Comparison of ENCODE assay signal across 23 cellular contexts in the genomic region with DNA sequence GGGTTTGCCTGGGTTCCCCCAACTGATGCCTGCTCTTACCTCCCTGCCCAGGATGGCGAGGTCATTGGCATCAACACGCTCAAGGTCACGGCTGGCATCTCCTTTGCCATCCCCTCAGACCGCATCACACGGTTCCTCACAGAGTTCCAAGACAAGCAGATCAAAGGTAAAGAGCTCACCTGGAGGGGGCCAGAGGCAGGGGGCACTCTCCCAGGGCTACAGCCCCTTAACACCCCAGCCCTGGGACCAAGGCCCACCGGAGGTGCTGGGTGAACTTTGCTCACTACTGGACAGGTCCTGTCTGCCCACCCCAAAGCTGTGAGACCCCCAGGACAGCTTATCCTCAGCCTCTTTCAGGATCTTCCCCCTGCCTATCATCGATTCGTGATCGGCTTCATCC. TPM values are rescaled to one million over a fixed set of nuclear protein-coding genes. Genes with fewer than 3 reads are reported as not detected.
DNase-seq lines count a peak whose midpoint lies in the region; ATAC-seq and TF ChIP-seq lines count a peak whose summit lies in the region.
"Had no signal": no experiment of that assay in that cellular context is flagged by ENCODE, and none has a peak within 500 bp of the region (broad histone marks: within the 10 kb centered on the region; RNA-seq: fewer than 3 reads in every experiment).

No MANE protein-coding gene starts in this region.

- H3K27ac ChIP-seq in right atrium auricular region = no peak overlapping the region
- H3K27ac ChIP-seq in aorta (ENCODE audit: low read depth in 1 of 2, low read length in 2 of 2) = no peak overlapping the region
- H3K27ac ChIP-seq: A549, PC-9 had no signal

- peaks cover 17% of the 10 kb centered on the region for H3K36me3 ChIP-seq in right atrium auricular region
- H3K36me3 ChIP-seq in aorta (ENCODE audit: control insufficient read depth in 1 of 2, insufficient read depth in 2 of 2, low read length in 1 of 2) = no peaks in the 10 kb centered on the region
- H3K36me3 ChIP-seq in MG63 = no peaks in the 10 kb centered on the region

- H3K9me3 ChIP-seq in right atrium auricular region (no peaks in the 10 kb centered on the region), aorta (ENCODE audit: control insufficient read depth, low read length) (no peaks in the 10 kb centered on the region), MG63 (no peaks in the 10 kb centered on the region)
- H3K9me3 ChIP-seq: A549 had no signal

- H3K27ac Mint-ChIP-seq in glutamatergic neuron (ENCODE audit: unreplicated experiment) = no peak overlapping the region
- H3K27ac Mint-ChIP-seq: CD4-positive, alpha-beta T cell; IgD-negative memory B cell had no signal

- H3K4me3 ChIP-seq in right atrium auricular region = no peak overlapping the region
- H3K4me3 ChIP-seq in aorta (ENCODE audit: low read length in 2 of 2) = no peak overlapping the region
- H3K4me3 ChIP-seq in MG63 = no peak overlapping the region
- H3K4me3 ChIP-seq: A549, PC-9 had no signal

- intact Hi-C loops in left ventricle myocardium superior (cut with micrococcal nuclease) (no loop called here), posterior vena cava (cut with DNase I) (loop anchor here in 1 of 2 donors (2.0 kb wide), 1 partner anchor 51 kb away; no protein-coding TSS in a partner anchor), aorta (cut with DNase I) (no loop called here)

- DNase-seq in left ventricle myocardium superior = peak; percentile 15
- DNase-seq in right atrium auricular region (ENCODE audit: low spot score) = no peak
- peak; percentile 13 for DNase-seq in glutamatergic neuron
- peak; percentile 60 for DNase-seq in posterior vena cava (ENCODE audit: low spot score)
- DNase-seq in aorta = peak; percentile 24 to 70
- DNase-seq in HK-2 (ENCODE audit: unreplicated experiment) = no peak
- no peak for DNase-seq in MG63
- DNase-seq: CD4-positive, alpha-beta T cell; COR-L47; DMS79; GOT3; HCEC 1CT; MV-4-11; NCI-H1105 treated with DMSO at 0.1 percent for 48 hours; NCI-H2029 treated with DMSO at 0.1 percent for 48 hours; NCI-H226; NCI-H510A treated with DMSO at 0.1 percent for 48 hours; NCI-H748 treated with DMSO at 0.1 percent for 48 hours; PC-9; RPMI8226 had no signal

- 83 to 97% methylated on average over 9 of the region's 9 CpGs for WGBS in aorta, 2 donors

- TF ChIP-seq CTCF in right atrium auricular region (IDR thresholded peaks at IDR 0.05) (no peak), glutamatergic neuron (IDR thresholded peaks at IDR 0.05; ENCODE audit: partially characterized antibody, unreplicated experiment) (no peak)

- H3K27me3 Mint-ChIP-seq in glutamatergic neuron (ENCODE audit: unreplicated experiment) = peaks cover 10% of the 10 kb centered on the region
- H3K27me3 Mint-ChIP-seq: CD4-positive, alpha-beta T cell had no signal

- H3K27me3 ChIP-seq in right atrium auricular region (no peaks in the 10 kb centered on the region), aorta (ENCODE audit: control insufficient read depth in 1 of 2, insufficient read depth in 2 of 2, low read length in 1 of 2) (no peaks in the 10 kb centered on the region), MG63 (no peaks in the 10 kb centered on the region)

- ATAC-seq in left ventricle myocardium superior (no peak), aorta (ENCODE audit: low FRiP score) (no peak), GM21515 (IDR thresholded peaks at IDR 0.05; ENCODE audit: unreplicated experiment) (no peak)
- ATAC-seq: A549 had no signal

- H3K4me1 ChIP-seq in right atrium auricular region (no peaks in the 10 kb centered on the region), aorta (ENCODE audit: control insufficient read depth in 1 of 2, insufficient read depth in 2 of 2, low read length in 2 of 2) (no peaks in the 10 kb centered on the region)
- H3K4me1 ChIP-seq: A549 had no signal

- peaks cover 8% of the 10 kb centered on the region for H3K9me3 Mint-ChIP-seq in glutamatergic neuron (ENCODE audit: unreplicated experiment)
- H3K9me3 Mint-ChIP-seq: CD4-positive, alpha-beta T cell; IgD-negative memory B cell had no signal

- H3K4me3 Mint-ChIP-seq in glutamatergic neuron (ENCODE audit: unreplicated experiment) = no peak overlapping the region
- H3K4me3 Mint-ChIP-seq: CD4-positive, alpha-beta T cell; IgD-negative memory B cell had no signal

- H3K4me1 Mint-ChIP-seq in glutamatergic neuron (ENCODE audit: low read depth, unreplicated experiment) = peaks cover 2% of the 10 kb centered on the region

- H3K36me3 Mint-ChIP-seq in glutamatergic neuron (ENCODE audit: unreplicated experiment) = no peaks in the 10 kb centered on the region
- H3K36me3 Mint-ChIP-seq: IgD-negative memory B cell had no signal

RNA-seq across cellular contexts. Expression of gene HTRA3, which starts 24.5 kb away (rescaled TPM):
- total RNA-seq in left ventricle myocardium superior (95.6 TPM), right atrium auricular region (100 to 1,000 TPM in 1 of 2 donors, 10 to 100 TPM in 1; 33.8 to 124 TPM), glutamatergic neuron (ENCODE audit: unreplicated experiment) (0.64 TPM), posterior vena cava (100 to 1,000 TPM in 1 of 2 donors, 10 to 100 TPM in 1; 14.9 to 104 TPM), aorta (100 to 1,000 TPM in 1 of 2 donors, 10 to 100 TPM in 1; 31.8 to 129 TPM)
- polyA plus RNA-seq in aorta = 1 to 10 TPM; 1.1 to 5.2 TPM
- total RNA-seq in MG63 (2014; rRNA removed; shearing (Covaris generic); ENCODE audit: low replicate concordance) = 0.15 and 1.3 TPM in 2 replicates
- total RNA-seq: CD4-positive, alpha-beta T cell had no signal
- polyA plus RNA-seq: IgD-negative memory B cell had no signal

Comparison
In these comparisons a context has a peak if more than half of its experiments do, and no peak if none do; other contexts are left out.
1. DNase-seq: peak in left ventricle myocardium superior (single experiment), glutamatergic neuron (single experiment), posterior vena cava (single experiment) and aorta (2 of 2); none in right atrium auricular region (single experiment), HK-2 (single experiment) and MG63 (single experiment).